In the genomic region with DNA sequence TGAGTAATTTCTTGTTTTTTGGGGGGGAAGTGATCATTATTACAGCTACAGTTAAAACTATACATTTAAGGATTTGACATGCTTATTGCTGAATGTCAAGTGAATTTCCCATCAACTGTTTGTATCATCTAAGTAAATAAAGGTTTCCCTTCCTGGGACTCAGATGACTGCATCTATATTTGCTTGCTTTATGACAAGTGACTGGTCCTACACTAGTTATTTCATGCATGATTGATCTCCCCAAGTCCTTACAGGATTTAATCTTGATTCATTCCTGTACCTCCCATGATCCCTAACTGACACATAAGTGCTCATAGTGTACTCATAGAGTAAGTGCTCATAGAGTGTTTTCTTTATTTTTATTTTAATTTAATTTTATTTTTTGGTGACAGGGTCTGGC, we compare ENCODE assay signal across 31 cellular contexts. TPM values are rescaled to one million over a fixed set of nuclear protein-coding genes. Genes with fewer than 3 reads are reported as not detected.
DNase-seq lines count a peak whose midpoint lies in the region; ATAC-seq, FAIRE-seq and TF ChIP-seq lines count a peak whose summit lies in the region.
"Had no signal": no experiment of that assay in that cellular context is flagged by ENCODE, and none has a peak within 500 bp of the region (broad histone marks: within the 10 kb centered on the region; RNA-seq: fewer than 3 reads in every experiment).

No MANE protein-coding gene starts in this region.

- H3K4me3 ChIP-seq in spleen = no peak overlapping the region
- no peak overlapping the region for H3K4me3 ChIP-seq in CD8-positive, alpha-beta T cell (ENCODE audit: low read depth, low read length)
- H3K4me3 ChIP-seq: heart right ventricle, neural progenitor cell, right lobe of liver, thyroid gland had no signal

- no peaks in the 10 kb centered on the region for H3K27me3 ChIP-seq in spleen (replicated peaks in 1 of 7)
- H3K27me3 ChIP-seq in CD8-positive, alpha-beta T cell (ENCODE audit: insufficient read depth, low read length) = no peaks in the 10 kb centered on the region
- H3K27me3 ChIP-seq: foreskin keratinocyte, neural progenitor cell, right lobe of liver, thyroid gland had no signal

- intact Hi-C loops in spleen (cut with DNase I; ENCODE audit: low total_unique reads) = no loop called here
- intact Hi-C loops in CD8-positive, alpha-beta T cell (cut with DNase I, micrococcal nuclease) = no loop called here

- POLR2A ChIA-PET in CD8-positive, alpha-beta T cell (lab: Charles Lee) = no interaction called here

- TF ChIP-seq CTCF in spleen (IDR thresholded peaks at IDR 0.05 in 8 of 11, conservative IDR thresholded peaks at IDR 0.05 in 3 of 11) = no peak
- TF ChIP-seq CTCF in CD8-positive, alpha-beta T cell (IDR thresholded peaks at IDR 0.05) = no peak

- CTCF ChIA-PET in CD8-positive, alpha-beta T cell (lab: Charles Lee) = no interaction called here

- H3K9me3 Mint-ChIP-seq in activated T-helper 17 cell treated with anti-CD3 and anti-CD28 coated beads, Interleukin-2, amount 50 U/mL, for 72 hours = no peaks in the 10 kb centered on the region
- H3K9me3 Mint-ChIP-seq in CD8-positive, alpha-beta T cell = no peaks in the 10 kb centered on the region
- H3K9me3 Mint-ChIP-seq: activated T-cell treated with anti-CD3 and anti-CD28 coated beads, Interleukin-2, amount 50 U/mL, for 24 hours; memory B cell; neural progenitor cell; stimulated activated naive CD8-positive, alpha-beta T cell treated with anti-CD3 and anti-CD28 coated beads, Interleukin-15, amount 100 ng/mL, for 72 hours had no signal

- ATAC-seq in GM19395 (IDR thresholded peaks at IDR 0.05; ENCODE audit: unreplicated experiment) = peak; percentile 32
- peak; percentile 14 for ATAC-seq in HG03175 (IDR thresholded peaks at IDR 0.05; ENCODE audit: unreplicated experiment)
- ATAC-seq in activated T-helper 17 cell treated with anti-CD3 and anti-CD28 coated beads, Interleukin-2, amount 50 U/mL, for 72 hours (replicated peaks) = peak; percentile 37
- ATAC-seq in CD8-positive, alpha-beta T cell = no peak
- ATAC-seq: foreskin keratinocyte; heart right ventricle; Panc1; right lobe of liver; stimulated activated naive CD8-positive, alpha-beta T cell treated with anti-CD3 and anti-CD28 coated beads, Interleukin-15, amount 100 ng/mL, for 72 hours had no signal

- peaks cover 0 to 7% (median 2%) of the 10 kb centered on the region in 6 donors for H3K4me1 ChIP-seq in spleen
- no peaks in the 10 kb centered on the region for H3K4me1 ChIP-seq in CD8-positive, alpha-beta T cell (ENCODE audit: insufficient read depth, low read length)
- H3K4me1 ChIP-seq: foreskin keratinocyte, neural progenitor cell, right lobe of liver, thyroid gland had no signal

- H3K9me3 ChIP-seq in spleen = no peaks in the 10 kb centered on the region
- no peaks in the 10 kb centered on the region for H3K9me3 ChIP-seq in CD8-positive, alpha-beta T cell (ENCODE audit: low read length)
- H3K9me3 ChIP-seq: right lobe of liver, thyroid gland had no signal

- no peaks in the 10 kb centered on the region for H3K4me1 Mint-ChIP-seq in activated T-helper 17 cell treated with anti-CD3 and anti-CD28 coated beads, Interleukin-2, amount 50 U/mL, for 72 hours
- H3K4me1 Mint-ChIP-seq in CD8-positive, alpha-beta T cell (ENCODE audit: low read depth) = no peaks in the 10 kb centered on the region
- H3K4me1 Mint-ChIP-seq: neural progenitor cell; stimulated activated naive CD8-positive, alpha-beta T cell treated with anti-CD3 and anti-CD28 coated beads, Interleukin-15, amount 100 ng/mL, for 72 hours had no signal

- TF ChIP-seq POLR2A in GM12891 (IDR thresholded peaks at IDR 0.05; ENCODE audit: low read depth, low read length) = no peak
- TF ChIP-seq POLR2A in spleen (IDR thresholded peaks at IDR 0.05) = no peak

- peak; percentile 9 for FAIRE-seq in GM12891 (lab: Jason Lieb, UNC)
- FAIRE-seq: G401.6 had no signal

- no peak overlapping the region for H3K27ac ChIP-seq in spleen
- no peak overlapping the region for H3K27ac ChIP-seq in CD8-positive, alpha-beta T cell (ENCODE audit: low read depth, low read length)
- H3K27ac ChIP-seq: foreskin keratinocyte, heart right ventricle, HL-60, neural progenitor cell, right lobe of liver, thyroid gland had no signal

- no peak overlapping the region for H3K4me3 Mint-ChIP-seq in activated T-helper 17 cell treated with anti-CD3 and anti-CD28 coated beads, Interleukin-2, amount 50 U/mL, for 72 hours
- H3K4me3 Mint-ChIP-seq in CD8-positive, alpha-beta T cell = no peak overlapping the region
- H3K4me3 Mint-ChIP-seq: activated T-cell treated with anti-CD3 and anti-CD28 coated beads, Interleukin-2, amount 50 U/mL, for 24 hours; brain; memory B cell; neural progenitor cell; stimulated activated naive CD8-positive, alpha-beta T cell treated with anti-CD3 and anti-CD28 coated beads, Interleukin-15, amount 100 ng/mL, for 72 hours had no signal

- H3K36me3 Mint-ChIP-seq in activated T-helper 17 cell treated with anti-CD3 and anti-CD28 coated beads, Interleukin-2, amount 50 U/mL, for 72 hours (ENCODE audit: low read depth) = no peaks in the 10 kb centered on the region
- no peaks in the 10 kb centered on the region for H3K36me3 Mint-ChIP-seq in CD8-positive, alpha-beta T cell
- H3K36me3 Mint-ChIP-seq: brain, memory B cell, neural progenitor cell had no signal

- peaks cover 4% of the 10 kb centered on the region for H3K27me3 Mint-ChIP-seq in activated T-helper 17 cell treated with anti-CD3 and anti-CD28 coated beads, Interleukin-2, amount 50 U/mL, for 72 hours
- H3K27me3 Mint-ChIP-seq in CD8-positive, alpha-beta T cell (ENCODE audit: low read depth) = no peaks in the 10 kb centered on the region
- H3K27me3 Mint-ChIP-seq: brain; memory B cell; stimulated activated naive CD8-positive, alpha-beta T cell treated with anti-CD3 and anti-CD28 coated beads, Interleukin-15, amount 100 ng/mL, for 72 hours had no signal

- H3K27ac Mint-ChIP-seq in activated T-helper 17 cell treated with anti-CD3 and anti-CD28 coated beads, Interleukin-2, amount 50 U/mL, for 72 hours = no peak overlapping the region
- H3K27ac Mint-ChIP-seq in CD8-positive, alpha-beta T cell = no peak overlapping the region
- H3K27ac Mint-ChIP-seq: activated T-cell treated with anti-CD3 and anti-CD28 coated beads, Interleukin-2, amount 50 U/mL, for 24 hours; brain; memory B cell; neural progenitor cell had no signal

- H3K36me3 ChIP-seq in spleen = no peaks in the 10 kb centered on the region
- no peaks in the 10 kb centered on the region for H3K36me3 ChIP-seq in CD8-positive, alpha-beta T cell (ENCODE audit: insufficient read depth, low read length)
- H3K36me3 ChIP-seq: heart right ventricle, neural progenitor cell, right lobe of liver, thyroid gland had no signal

- DNase-seq in GM12891 (ENCODE audit: insufficient read length, low spot score) = no peak
- DNase-seq in spleen = no peak
- DNase-seq in CD8-positive, alpha-beta T cell = no peak
- DNase-seq in dedifferentiated amniotic fluid mesenchymal stem cell (ENCODE audit: extremely low spot score) = no peak
- DNase-seq: activated CD4-positive, alpha-beta T cell treated with anti-CD3 and anti-CD28 coated beads for 1 hour; activated naive CD4-positive, alpha-beta T cell; activated T-cell treated with anti-CD3 and anti-CD28 coated beads, Interleukin-2, amount 50 U/mL, for 24 hours; effector CD4-positive, alpha-beta T cell; erythroblast; foreskin keratinocyte; heart right ventricle; Karpas-422; NCI-H1694; NCI-H226; NK-92 treated with Interleukin-12 subunit alpha and Interleukin-12 subunit beta, amount 100 ng/mL, for 24 hours; right lobe of liver; stimulated activated naive CD8-positive, alpha-beta T cell treated with anti-CD3 and anti-CD28 coated beads, Interleukin-15, amount 100 ng/mL, for 72 hours; thyroid gland had no signal

TF ChIP-seq in GM12891, 5 proteins besides CTCF, POLR2A, EP300 and RAD21:
- no peak for TF ChIP-seq POU2F2 (IDR thresholded peaks at IDR 0.05; ENCODE audit: low read depth, low read length)
- TF ChIP-seq SPI1 (IDR thresholded peaks at IDR 0.05; ENCODE audit: low read depth, low read length) = no peak
- TF ChIP-seq POLR2AphosphoS5 (IDR thresholded peaks at IDR 0.05; ENCODE audit: low read depth, low read length) = no peak
- TF ChIP-seq PAX5 (IDR thresholded peaks at IDR 0.05; ENCODE audit: insufficient read depth, low read length, severe bottlenecking) = no peak
- no peak for TF ChIP-seq TAF1 (IDR thresholded peaks at IDR 0.05; ENCODE audit: low read depth, low read length)

RNA-seq across cellular contexts. Expression of a gene that starts 2.8 kb away (rescaled TPM):
- not detected for polyA plus RNA-seq in GM12891 (2012; ENCODE audit: low read depth, missing spikeins)
- total RNA-seq in activated T-helper 17 cell treated with anti-CD3 and anti-CD28 coated beads, Interleukin-2, amount 50 U/mL, for 72 hours = not detected
- total RNA-seq in spleen = not detected
- not detected for polyA plus RNA-seq in spleen
- not detected for total RNA-seq in CD8-positive, alpha-beta T cell
- total RNA-seq: cerebellum; foreskin keratinocyte; heart right ventricle; right lobe of liver; SK-MEL-5; T-helper 1 cell treated with Interleukin-12 subunit alpha and Interleukin-12 subunit beta and Interleukin-4 antibody, amounts not matched to agents 30 ng/mL and 1 ng/mL, for 36 hours; thyroid gland had no signal
- polyA plus RNA-seq: adipose tissue, foreskin keratinocyte, heart right ventricle had no signal
